20 cellular contexts compared by ENCODE assay signal in genomic region chr1:90841477-90841876, GRCh38.
DNase-seq lines count a peak whose midpoint lies in the region; ATAC-seq and TF ChIP-seq lines count a peak whose summit lies in the region.
"Had no signal": no experiment of that assay in that cellular context is flagged by ENCODE, and none has a peak within 500 bp of the region (broad histone marks: within the 10 kb centered on the region; RNA-seq: fewer than 3 reads in every experiment).

No MANE protein-coding gene starts in this region.

- TF ChIP-seq CTCF in WTC11 (IDR thresholded peaks at IDR 0.05) (no peak), neural cell (IDR thresholded peaks at IDR 0.05; ENCODE audit: poor library complexity, severe bottlenecking) (no peak), esophagus muscularis mucosa (IDR thresholded peaks at IDR 0.05) (no peak)

- H3K79me2 ChIP-seq in neural cell (replicated peaks; ENCODE audit: insufficient read depth, low read length), result no peaks in the 10 kb centered on the region

- no peaks in the 10 kb centered on the region for H3K36me3 Mint-ChIP-seq in WTC11

- no peak overlapping the region for H3K27ac Mint-ChIP-seq in WTC11
- H3K27ac Mint-ChIP-seq: CD14-positive monocyte had no signal

- no peak for TF ChIP-seq EP300 in neural cell (conservative IDR thresholded peaks at IDR 0.05; ENCODE audit: poor library complexity, severe bottlenecking)
- TF ChIP-seq EP300 in esophagus muscularis mucosa (IDR thresholded peaks at IDR 0.05), result no peak

- H3K27ac ChIP-seq in neural cell (ENCODE audit: low read length), result no peak overlapping the region
- H3K27ac ChIP-seq in esophagus muscularis mucosa (replicated peaks in 1 of 4), result no peak overlapping the region
- H3K27ac ChIP-seq: 22Rv1 had no signal

- no peaks in the 10 kb centered on the region for H3K36me3 ChIP-seq in ES-I3 (ENCODE audit: insufficient read depth, low read length)
- H3K36me3 ChIP-seq in neural cell (ENCODE audit: insufficient read depth, low read length), result no peaks in the 10 kb centered on the region
- no peaks in the 10 kb centered on the region for H3K36me3 ChIP-seq in esophagus muscularis mucosa

- WGBS in esophagus muscularis mucosa, result 36% methylated on average over 20 of the region's 21 CpGs

- intact Hi-C loops in esophagus muscularis mucosa (cut with DNase I), result no loop called here

- TF ChIP-seq RAD21 in neural cell (conservative IDR thresholded peaks at IDR 0.05), result no peak

- H3K27me3 ChIP-seq in neural cell (ENCODE audit: insufficient read depth, low read depth, low read length) (peaks cover 77% of the 10 kb centered on the region), esophagus muscularis mucosa (peaks cover 0 to 54% (median 21%) of the 10 kb centered on the region in 4 donors)

- CTCF ChIA-PET in WTC11 (lab: Charles Lee), result interaction anchor here (1.0 to 3.3 kb wide), 6 partner anchors 10 to 325 kb away, joined by 3 to 21 read pairs (median 8); no protein-coding TSS in a partner anchor

- H2AFZ ChIP-seq in neural cell (ENCODE audit: low read depth, low read length), result no peak overlapping the region

- H3K9ac ChIP-seq in ES-I3 (ENCODE audit: low read depth, low read length) (peak overlapping the region; percentile 18; the same call in 1 of the 2 replicates), neural cell (ENCODE audit: low read length) (no peak overlapping the region)

- no peaks in the 10 kb centered on the region for H3F3A ChIP-seq in neural cell (ENCODE audit: insufficient read depth, low read length, poor library complexity, severe bottlenecking)

- H3K27me3 Mint-ChIP-seq in WTC11 (ENCODE audit: low read depth), result peaks cover 86% of the 10 kb centered on the region

- POLR2A ChIA-PET in WTC11 (lab: Charles Lee), result interaction anchor here (0.6 kb wide), 1 partner anchor 86 kb away, joined by 3 read pairs; no protein-coding TSS in a partner anchor

- H4K20me1 ChIP-seq in neural cell (ENCODE audit: insufficient read depth), result no peaks in the 10 kb centered on the region

- DNase-seq in WTC11 (ENCODE audit: low spot score) (peak; percentile 51), GF-D8 (lab: John Stamatoyannopoulos, UW) (no peak), esophagus muscularis mucosa (ENCODE audit: extremely low spot score) (no peak)
- no peak for DNase-seq in activated CD8-positive, alpha-beta memory T cell treated with anti-CD3 and anti-CD28 coated beads, Interleukin-2, amount 50 U/mL, for 48 hours
- DNase-seq: DMS 273 treated with DMSO at 0.1 percent for 48 hours; KBM-7; NCI-H1105; NCI-H1694; NCI-H2081 treated with DMSO at 0.1 percent for 48 hours; NCI-H446 treated with DMSO at 0.1 percent for 48 hours; NK-92 treated with Interleukin-12 subunit alpha and Interleukin-12 subunit beta, amount 100 ng/mL, for 24 hours had no signal

- peak; percentile 56 for ATAC-seq in WTC11
- ATAC-seq in activated CD4-positive, CD25-positive, alpha-beta regulatory T cell treated with anti-CD3 and anti-CD28 coated beads, Interleukin-2, amount 50 U/mL, for 24 hours, result no peak
- ATAC-seq: GM12878, HepG2, Right ventricle myocardium inferior had no signal

- peaks cover 24% of the 10 kb centered on the region for H3K4me1 ChIP-seq in ES-I3 (ENCODE audit: insufficient read depth, low read length)
- H3K4me1 ChIP-seq in esophagus muscularis mucosa, result peaks cover 0 to 2% (median 1%) of the 10 kb centered on the region in 4 donors

- H3K4me3 ChIP-seq in iPS-11a (ENCODE audit: low read depth, low read length), result peak overlapping the region; percentile 18
- H3K4me3 ChIP-seq in neural cell (ENCODE audit: low read length), result peak overlapping the region; percentile 35
- no peak overlapping the region for H3K4me3 ChIP-seq in esophagus muscularis mucosa
- H3K4me3 ChIP-seq: GM12878 had no signal

- peaks cover 60% of the 10 kb centered on the region for H3K4me1 Mint-ChIP-seq in WTC11

- H3K4me2 ChIP-seq in neural cell (ENCODE audit: low read length), result no peak overlapping the region

- no peaks in the 10 kb centered on the region for H3K9me3 Mint-ChIP-seq in WTC11

- TF ChIP-seq POLR2A in esophagus muscularis mucosa (IDR thresholded peaks at IDR 0.05; ENCODE audit: low read depth), result no peak

- no peaks in the 10 kb centered on the region for H3K9me2 ChIP-seq in neural cell (ENCODE audit: insufficient read depth, low read length)

- H3K9me3 ChIP-seq in ES-I3 (ENCODE audit: control insufficient read depth, insufficient read depth, low read length) (no peaks in the 10 kb centered on the region), neural cell (ENCODE audit: low read length) (no peaks in the 10 kb centered on the region), esophagus muscularis mucosa (no peaks in the 10 kb centered on the region)

- H3K4me3 Mint-ChIP-seq in WTC11, result peak overlapping the region; percentile 62

TF ChIP-seq in WTC11, 78 proteins besides CTCF, POLR2A, EP300 and RAD21 (continues in another document):
- TF ChIP-seq ETV6 (CRISPR knock-in tag; IDR thresholded peaks at IDR 0.05) (0 out of 2 replicates have a peak, but pooled peaks have one; percentile 15), MAX (CRISPR knock-in tag; IDR thresholded peaks at IDR 0.05) (peak; percentile 60; the same call in 1 of the 2 replicates), ZNF317 (CRISPR knock-in tag; IDR thresholded peaks at IDR 0.05; ENCODE audit: borderline replicate concordance, low read depth) (no peak), AR (CRISPR knock-in tag; IDR thresholded peaks at IDR 0.05) (no peak), FOXP1 (CRISPR knock-in tag; IDR thresholded peaks at IDR 0.05; ENCODE audit: borderline replicate concordance) (no peak), SP1 (CRISPR knock-in tag; conservative IDR thresholded peaks at IDR 0.05) (no peak)

TF ChIP-seq in neural cell, 6 proteins besides CTCF, POLR2A, EP300 and RAD21:
- TF ChIP-seq EZH2 (IDR thresholded peaks at IDR 0.05; ENCODE audit: borderline replicate concordance, insufficient read depth, low read length, poor library complexity, severe bottlenecking), result no peak
- TF ChIP-seq POLR2AphosphoS5 (IDR thresholded peaks at IDR 0.05), result no peak
- TF ChIP-seq SMC3 (conservative IDR thresholded peaks at IDR 0.05; ENCODE audit: poor library complexity), result no peak
- no peak for TF ChIP-seq TAF1 (IDR thresholded peaks at IDR 0.05; ENCODE audit: low read depth)
- no peak for TF ChIP-seq REST (IDR thresholded peaks at IDR 0.05; ENCODE audit: borderline replicate concordance)
- TF ChIP-seq MXI1 (conservative IDR thresholded peaks at IDR 0.05; ENCODE audit: poor library complexity, severe bottlenecking), result no peak

Comparison
In these comparisons a context has a peak if more than half of its experiments do, and no peak if none do; other contexts are left out.
1. H3K4me3 ChIP-seq: peak in iPS-11a (single experiment) and neural cell (single experiment); none in esophagus muscularis mucosa (0 of 4).